8 cellular contexts compared by ENCODE assay signal in genomic region chr3:128492353-128493220, GRCh38. TPM values are rescaled to one million over a fixed set of nuclear protein-coding genes. Genes with fewer than 3 reads are reported as not detected.
A peak's percentile ranks its signal among the peaks of the same experiment; 100 is the strongest.
DNase-seq lines count a peak whose midpoint lies in the region; ATAC-seq and TF ChIP-seq lines count a peak whose summit lies in the region.

Gene GATA2, minus strand, starts transcription at chr3:128493201. Its CDS starts 6,170 bp downstream, at chr3:128487031.

- no peaks in the 10 kb centered on the region for H3K9me3 ChIP-seq in breast epithelium
- no peaks in the 10 kb centered on the region for H3K9me3 ChIP-seq in mammary epithelial cell (replicated peaks; ENCODE audit: insufficient read depth, low read length)

- peaks cover 13 to 20% of the 10 kb centered on the region in 2 donors for H3K4me1 ChIP-seq in breast epithelium
- peaks cover 28% of the 10 kb centered on the region for H3K4me1 ChIP-seq in mammary epithelial cell (ENCODE audit: insufficient read depth, low read length)

- H3K27ac ChIP-seq in breast epithelium (no peak within 1 kb of the TSS), mammary epithelial cell (ENCODE audit: insufficient read depth, low read depth, low read length) (no peak within 1 kb of the TSS)

- H4K20me1 ChIP-seq in mammary epithelial cell (ENCODE audit: insufficient read depth, low read length), result no peaks in the 10 kb centered on the region

- dilution Hi-C loops in mammary epithelial cell (cut with HindIII; ENCODE audit: low sequenced_read_pairs), result no loop called here

- no peak within 1 kb of the TSS for H3K4me2 ChIP-seq in mammary epithelial cell (ENCODE audit: insufficient read depth, low read depth, low read length)

- H3K4me3 ChIP-seq in breast epithelium (peak within 1 kb of the TSS; percentile 5 to 39 (median 14)), mammary epithelial cell (replicated peaks in 1 of 3; ENCODE audit: insufficient read depth in 1 of 3, low read depth in 2 of 3, low read length in 3 of 3) (no peak within 1 kb of the TSS)

- H3K27me3 ChIP-seq in breast epithelium, result peaks cover 2 to 97% of the 10 kb centered on the region in 2 donors
- H3K27me3 ChIP-seq in mammary epithelial cell (ENCODE audit: insufficient read depth, low read length), result peaks cover 64% of the 10 kb centered on the region

- no peak for DNase-seq in breast epithelium (ENCODE audit: low spot score in 2 of 2)
- DNase-seq in mammary epithelial cell, result no peak
- peak; percentile 58 for DNase-seq in activated CD4-positive, alpha-beta memory T cell treated with anti-CD3 and anti-CD28 coated beads for 36 hours
- peak; percentile 80 for DNase-seq in islet precursor cell
- peak; percentile 75 for DNase-seq in type B pancreatic cell (ENCODE audit: extremely low spot score, unreplicated experiment)

- no peaks in the 10 kb centered on the region for H3K36me3 Mint-ChIP-seq in activated CD4-positive, alpha-beta memory T cell treated with anti-CD3 and anti-CD28 coated beads for 36 hours
- peaks cover 15% of the 10 kb centered on the region for H3K36me3 Mint-ChIP-seq in type B pancreatic cell

- 20% methylated on average over 16 of the region's 89 CpGs for WGBS in mammary epithelial cell (ENCODE audit: low coverage, missing lambda C conversion rate)

- H3K79me2 ChIP-seq in mammary epithelial cell (ENCODE audit: insufficient read depth, low read length), result no peaks in the 10 kb centered on the region

- ATAC-seq in GM21825 (IDR thresholded peaks at IDR 0.05; ENCODE audit: unreplicated experiment) (no peak), GM21360 (IDR thresholded peaks at IDR 0.05; ENCODE audit: unreplicated experiment) (no peak), HG02970 (IDR thresholded peaks at IDR 0.05; ENCODE audit: low FRiP score, unreplicated experiment) (no peak)

- H3K36me3 ChIP-seq in breast epithelium, result no peaks in the 10 kb centered on the region
- no peaks in the 10 kb centered on the region for H3K36me3 ChIP-seq in mammary epithelial cell (ENCODE audit: insufficient read depth, low read length)

- no peaks in the 10 kb centered on the region for H3K9me3 Mint-ChIP-seq in activated CD4-positive, alpha-beta memory T cell treated with anti-CD3 and anti-CD28 coated beads for 36 hours
- H3K9me3 Mint-ChIP-seq in type B pancreatic cell, result no peaks in the 10 kb centered on the region

- POLR2A ChIA-PET in activated CD4-positive, alpha-beta memory T cell treated with anti-CD3 and anti-CD28 coated beads for 36 hours (lab: Charles Lee), result no interaction called here

- peaks cover 61% of the 10 kb centered on the region for H3K27me3 Mint-ChIP-seq in activated CD4-positive, alpha-beta memory T cell treated with anti-CD3 and anti-CD28 coated beads for 36 hours
- H3K27me3 Mint-ChIP-seq in type B pancreatic cell, result peaks cover 75% of the 10 kb centered on the region

- no peak within 1 kb of the TSS for H3K9ac ChIP-seq in mammary epithelial cell (ENCODE audit: insufficient read depth, low read length)

- no TSS peak for BruUV-seq in mammary epithelial cell (replicated peaks; lab: Mats Ljungman, UMichigan)

- in situ Hi-C loops in mammary epithelial cell (cut with MboI; ENCODE audit: low sequenced_read_pairs in 2 of 2), result no loop called here

- TF ChIP-seq CTCF in breast epithelium (IDR thresholded peaks at IDR 0.05) (no peak), mammary epithelial cell (conservative IDR thresholded peaks at IDR 0.05 in 1 of 2, IDR thresholded peaks at IDR 0.05 in 1 of 2; ENCODE audit: extremely low read depth in 1 of 2, insufficient read depth in 1 of 2, low read depth in 1 of 2, low read length in 2 of 2) (no peak), type B pancreatic cell (conservative IDR thresholded peaks at IDR 0.05) (peak; percentile 44)

- TF ChIP-seq POLR2A in breast epithelium (IDR thresholded peaks at IDR 0.05), result no peak

- H2AFZ ChIP-seq in mammary epithelial cell (ENCODE audit: low read depth, low read length), result no peak within 1 kb of the TSS

- intact Hi-C loops in breast epithelium (cut with DNase I; ENCODE audit: low total_unique reads), result loop anchor here (10.0 kb wide), 1 partner anchor 68 kb away; no protein-coding TSS in a partner anchor
- intact Hi-C loops in mammary epithelial cell (cut with micrococcal nuclease), result no loop called here
- intact Hi-C loops in activated CD4-positive, alpha-beta memory T cell treated with anti-CD3 and anti-CD28 coated beads for 36 hours (cut with micrococcal nuclease), result loop anchor here (2.0 to 5.0 kb wide), 2 partner anchors 115 to 418 kb away; no protein-coding TSS in a partner anchor

- H3K4me3 Mint-ChIP-seq in activated CD4-positive, alpha-beta memory T cell treated with anti-CD3 and anti-CD28 coated beads for 36 hours, result no peak within 1 kb of the TSS
- peak within 1 kb of the TSS; percentile 93 for H3K4me3 Mint-ChIP-seq in type B pancreatic cell

- H3K4me1 Mint-ChIP-seq in activated CD4-positive, alpha-beta memory T cell treated with anti-CD3 and anti-CD28 coated beads for 36 hours (ENCODE audit: low read depth), result peaks cover 30% of the 10 kb centered on the region
- peaks cover 12% of the 10 kb centered on the region for H3K4me1 Mint-ChIP-seq in type B pancreatic cell (ENCODE audit: unreplicated experiment)

- CTCF ChIA-PET in mammary epithelial cell (lab: Charles Lee; ENCODE audit: low non-redundant PET), result no interaction called here
- CTCF ChIA-PET in activated CD4-positive, alpha-beta memory T cell treated with anti-CD3 and anti-CD28 coated beads for 36 hours (lab: Charles Lee), result interaction anchor here (2.7 kb wide), 1 partner anchor 67 kb away, joined by 16 read pairs; no protein-coding TSS in a partner anchor

- H3K27ac Mint-ChIP-seq in activated CD4-positive, alpha-beta memory T cell treated with anti-CD3 and anti-CD28 coated beads for 36 hours, result no peak within 1 kb of the TSS
- peak within 1 kb of the TSS; percentile 50 for H3K27ac Mint-ChIP-seq in type B pancreatic cell

RNA-seq across cellular contexts. Expression of gene GATA2, which starts in this region (rescaled TPM):
- total RNA-seq in breast epithelium (10 to 100 TPM in 1 of 3 donors, 1 to 10 TPM in 2; 6.0 to 14.4 (median 6.6) TPM), mammary epithelial cell (not detected), type B pancreatic cell (ENCODE audit: low replicate concordance) (14.1 and 23.9 TPM in 2 replicates)
- 0.10 TPM for polyA plus RNA-seq in mammary epithelial cell
- polyA minus RNA-seq in mammary epithelial cell, result not detected
- not detected for total RNA-seq in activated CD4-positive, alpha-beta memory T cell treated with anti-CD3 and anti-CD28 coated beads for 36 hours

Comparison
In these comparisons a context has a peak if more than half of its experiments do, and no peak if none do; other contexts are left out.
1. RNA of gene GATA2 (total RNA-seq): 14.1 to 23.9 TPM in type B pancreatic cell and 6.0 to 14.4 TPM in breast epithelium; not detected in mammary epithelial cell and not detected in activated CD4-positive, alpha-beta memory T cell treated with anti-CD3 and anti-CD28 coated beads for 36 hours; every median in the first group is over 4 times any median in the second.
2. H3K4me3 ChIP-seq: peak in breast epithelium (3 of 3); none in mammary epithelial cell (0 of 3).
3. Peak in DNase-seq in activated CD4-positive, alpha-beta memory T cell treated with anti-CD3 and anti-CD28 coated beads for 36 hours; RNA of the gene not detected or under 1 TPM.
4. DNase-seq: peak in islet precursor cell (single experiment) and type B pancreatic cell (single experiment); none in breast epithelium (0 of 2) and mammary epithelial cell (single experiment).